21 cellular contexts compared by ENCODE assay signal in genomic region chr2:186980117-186980442, GRCh38.
"Had no signal": no experiment of that assay in that cellular context is flagged by ENCODE, and none has a peak within 500 bp of the region (broad histone marks: within the 10 kb centered on the region; RNA-seq: fewer than 3 reads in every experiment).

No MANE protein-coding gene starts in this region.

- H3K27ac ChIP-seq: HL-60, RWPE1 had no signal

- H3K27ac Mint-ChIP-seq: IgD-negative memory B cell had no signal

- H3K9me3 Mint-ChIP-seq: IgD-negative memory B cell had no signal

- H3K9ac ChIP-seq: SK-N-SH had no signal

- H3K4me3 Mint-ChIP-seq: IgD-negative memory B cell had no signal

- DNase-seq: KBM-7, MV-4-11, NCI-H1048, NCI-H1105, NCI-H1417, NCI-H1436 treated with DMSO at 0.1 percent for 48 hours, NCI-H1694, NCI-H187 treated with DMSO at 0.1 percent for 48 hours, NCI-H2029 treated with DMSO at 0.1 percent for 48 hours, NCI-H2171 treated with DMSO at 0.1 percent for 48 hours, NCI-H345, NCI-H524, NCI-H526 treated with DMSO at 0.1 percent for 48 hours, NCI-H748 treated with DMSO at 0.1 percent for 48 hours, SHP77, SK-N-SH had no signal

- H3K4me2 ChIP-seq: SK-N-SH had no signal

- ATAC-seq: Panc1 had no signal

- H3K27me3 Mint-ChIP-seq: IgD-negative memory B cell had no signal

- H3K4me1 Mint-ChIP-seq: IgD-negative memory B cell had no signal

- H3K36me3 Mint-ChIP-seq: IgD-negative memory B cell had no signal

- H3K9me3 ChIP-seq: SK-N-SH had no signal

- FAIRE-seq: HTR-8/SVneo had no signal
